In genomic region chr14:23953464-23954278, GRCh38 we compare ENCODE assay signal across 1 cellular context.
TF ChIP-seq lines count a peak whose summit lies in the region.

Gene DHRS4, plus strand, starts transcription at chr14:23953770. Its CDS starts 19 bp downstream, at chr14:23953789.

TF ChIP-seq in HEK293, 187 proteins besides CTCF, POLR2A, EP300 and RAD21 (continued from another document):
- peak; percentile 46; the same call in 1 of the 2 replicates for TF ChIP-seq TSHZ1 (tag by site-specific recombination; IDR thresholded peaks at IDR 0.05; ENCODE audit: borderline replicate concordance)
- peak; percentile 71; the same call in 1 of the 2 replicates for TF ChIP-seq ZNF10 (tag by site-specific recombination; IDR thresholded peaks at IDR 0.05)
- peak; percentile 95 for TF ChIP-seq HIC1 (tag by site-specific recombination; IDR thresholded peaks at IDR 0.05)
- TF ChIP-seq ZBTB21 (tag by site-specific recombination; IDR thresholded peaks at IDR 0.05): 0 out of 2 replicates have a peak, but pooled peaks have one; percentile 30
- TF ChIP-seq, protein P1, sequence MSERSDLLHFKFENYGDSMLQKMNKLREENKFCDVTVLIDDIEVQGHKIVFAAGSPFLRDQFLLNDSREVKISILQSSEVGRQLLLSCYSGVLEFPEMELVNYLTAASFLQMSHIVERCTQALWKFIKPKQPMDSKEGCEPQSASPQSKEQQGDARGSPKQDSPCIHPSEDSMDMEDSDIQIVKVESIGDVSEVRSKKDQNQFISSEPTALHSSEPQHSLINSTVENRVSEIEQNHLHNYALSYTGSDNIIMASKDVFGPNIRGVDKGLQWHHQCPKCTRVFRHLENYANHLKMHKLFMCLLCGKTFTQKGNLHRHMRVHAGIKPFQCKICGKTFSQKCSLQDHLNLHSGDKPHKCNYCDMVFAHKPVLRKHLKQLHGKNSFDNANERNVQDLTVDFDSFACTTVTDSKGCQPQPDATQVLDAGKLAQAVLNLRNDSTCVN (tag by site-specific recombination; optimal IDR thresholded peaks at IDR 0.05): peak; percentile 31
- peak; percentile 97 for TF ChIP-seq ZNF2 (tag by site-specific recombination; IDR thresholded peaks at IDR 0.05)
- peak; percentile 75; the same call in 1 of the 2 replicates for TF ChIP-seq ZNF501 (tag by site-specific recombination; IDR thresholded peaks at IDR 0.05)
- TF ChIP-seq KLF17 (tag by site-specific recombination; IDR thresholded peaks at IDR 0.05): 0 out of 2 replicates have a peak, but pooled peaks have one; percentile 40
- TF ChIP-seq ZNF24 (tag by site-specific recombination; IDR thresholded peaks at IDR 0.05): peak; percentile 85; the same call in 1 of the 2 replicates
- TF ChIP-seq GLI2 (tag by site-specific recombination; IDR thresholded peaks at IDR 0.05; ENCODE audit: borderline replicate concordance, low read depth): no peak
- TF ChIP-seq ZBTB20 (tag by site-specific recombination; IDR thresholded peaks at IDR 0.05): peak; percentile 87
- 0 out of 2 replicates have a peak, but pooled peaks have one; percentile 20 for TF ChIP-seq ZNF837 (tag by site-specific recombination; IDR thresholded peaks at IDR 0.05)
- no peak for TF ChIP-seq ZNF621 (tag by site-specific recombination; IDR thresholded peaks at IDR 0.05)
- TF ChIP-seq AEBP2 (tag by site-specific recombination; IDR thresholded peaks at IDR 0.05; ENCODE audit: borderline replicate concordance): no peak
- TF ChIP-seq, protein P2, sequence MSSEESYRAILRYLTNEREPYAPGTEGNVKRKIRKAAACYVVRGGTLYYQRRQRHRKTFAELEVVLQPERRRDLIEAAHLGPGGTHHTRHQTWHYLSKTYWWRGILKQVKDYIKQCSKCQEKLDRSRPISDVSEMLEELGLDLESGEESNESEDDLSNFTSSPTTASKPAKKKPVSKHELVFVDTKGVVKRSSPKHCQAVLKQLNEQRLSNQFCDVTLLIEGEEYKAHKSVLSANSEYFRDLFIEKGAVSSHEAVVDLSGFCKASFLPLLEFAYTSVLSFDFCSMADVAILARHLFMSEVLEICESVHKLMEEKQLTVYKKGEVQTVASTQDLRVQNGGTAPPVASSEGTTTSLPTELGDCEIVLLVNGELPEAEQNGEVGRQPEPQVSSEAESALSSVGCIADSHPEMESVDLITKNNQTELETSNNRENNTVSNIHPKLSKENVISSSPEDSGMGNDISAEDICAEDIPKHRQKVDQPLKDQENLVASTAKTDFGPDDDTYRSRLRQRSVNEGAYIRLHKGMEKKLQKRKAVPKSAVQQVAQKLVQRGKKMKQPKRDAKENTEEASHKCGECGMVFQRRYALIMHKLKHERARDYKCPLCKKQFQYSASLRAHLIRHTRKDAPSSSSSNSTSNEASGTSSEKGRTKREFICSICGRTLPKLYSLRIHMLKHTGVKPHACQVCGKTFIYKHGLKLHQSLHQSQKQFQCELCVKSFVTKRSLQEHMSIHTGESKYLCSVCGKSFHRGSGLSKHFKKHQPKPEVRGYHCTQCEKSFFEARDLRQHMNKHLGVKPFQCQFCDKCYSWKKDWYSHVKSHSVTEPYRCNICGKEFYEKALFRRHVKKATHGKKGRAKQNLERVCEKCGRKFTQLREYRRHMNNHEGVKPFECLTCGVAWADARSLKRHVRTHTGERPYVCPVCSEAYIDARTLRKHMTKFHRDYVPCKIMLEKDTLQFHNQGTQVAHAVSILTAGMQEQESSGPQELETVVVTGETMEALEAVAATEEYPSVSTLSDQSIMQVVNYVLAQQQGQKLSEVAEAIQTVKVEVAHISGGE (tag by site-specific recombination; conservative IDR thresholded peaks at IDR 0.05; ENCODE audit: low read depth): peak; percentile 54; the same call in 1 of the 2 replicates
- no peak for TF ChIP-seq ZNF704 (tag by site-specific recombination; IDR thresholded peaks at IDR 0.05)
- TF ChIP-seq ZNF274 (IDR thresholded peaks at IDR 0.05; ENCODE audit: low read length): no peak
- no peak for TF ChIP-seq ZNF274 (tag by site-specific recombination; IDR thresholded peaks at IDR 0.05; ENCODE audit: borderline replicate concordance)
- TF ChIP-seq HOXD13 (CRISPR knock-in tag; IDR thresholded peaks at IDR 0.05; ENCODE audit: borderline replicate concordance): no peak
- TF ChIP-seq GLI4 (tag by site-specific recombination; IDR thresholded peaks at IDR 0.05): peak; percentile 86; the same call in 1 of the 2 replicates
- TF ChIP-seq SP2 (tag by site-specific recombination; IDR thresholded peaks at IDR 0.05): peak; percentile 94
- 0 out of 2 replicates have a peak, but pooled peaks have one; percentile 52 for TF ChIP-seq ZEB2 (tag by site-specific recombination; IDR thresholded peaks at IDR 0.05)
- TF ChIP-seq ZNF202 (tag by site-specific recombination; IDR thresholded peaks at IDR 0.05; ENCODE audit: borderline replicate concordance): no peak
- no peak for TF ChIP-seq ZNF416 (tag by site-specific recombination; IDR thresholded peaks at IDR 0.05)
- no peak; the same call in 1 of the 2 replicates for TF ChIP-seq ZNF324 (tag by site-specific recombination; IDR thresholded peaks at IDR 0.05)
- TF ChIP-seq, protein P3, sequence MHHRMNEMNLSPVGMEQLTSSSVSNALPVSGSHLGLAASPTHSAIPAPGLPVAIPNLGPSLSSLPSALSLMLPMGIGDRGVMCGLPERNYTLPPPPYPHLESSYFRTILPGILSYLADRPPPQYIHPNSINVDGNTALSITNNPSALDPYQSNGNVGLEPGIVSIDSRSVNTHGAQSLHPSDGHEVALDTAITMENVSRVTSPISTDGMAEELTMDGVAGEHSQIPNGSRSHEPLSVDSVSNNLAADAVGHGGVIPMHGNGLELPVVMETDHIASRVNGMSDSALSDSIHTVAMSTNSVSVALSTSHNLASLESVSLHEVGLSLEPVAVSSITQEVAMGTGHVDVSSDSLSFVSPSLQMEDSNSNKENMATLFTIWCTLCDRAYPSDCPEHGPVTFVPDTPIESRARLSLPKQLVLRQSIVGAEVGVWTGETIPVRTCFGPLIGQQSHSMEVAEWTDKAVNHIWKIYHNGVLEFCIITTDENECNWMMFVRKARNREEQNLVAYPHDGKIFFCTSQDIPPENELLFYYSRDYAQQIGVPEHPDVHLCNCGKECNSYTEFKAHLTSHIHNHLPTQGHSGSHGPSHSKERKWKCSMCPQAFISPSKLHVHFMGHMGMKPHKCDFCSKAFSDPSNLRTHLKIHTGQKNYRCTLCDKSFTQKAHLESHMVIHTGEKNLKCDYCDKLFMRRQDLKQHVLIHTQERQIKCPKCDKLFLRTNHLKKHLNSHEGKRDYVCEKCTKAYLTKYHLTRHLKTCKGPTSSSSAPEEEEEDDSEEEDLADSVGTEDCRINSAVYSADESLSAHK (tag by site-specific recombination; IDR thresholded peaks at IDR 0.05): peak; percentile 55; the same call in 1 of the 2 replicates
- TF ChIP-seq MYNN (tag by site-specific recombination; IDR thresholded peaks at IDR 0.05; ENCODE audit: borderline replicate concordance): 0 out of 2 replicates have a peak, but pooled peaks have one; percentile 34
- peak; percentile 76 for TF ChIP-seq ZIC2 (tag by site-specific recombination; IDR thresholded peaks at IDR 0.05)
- peak; percentile 73 for TF ChIP-seq KLF8 (tag by site-specific recombination; IDR thresholded peaks at IDR 0.05)
- TF ChIP-seq EGR2 (tag by site-specific recombination; IDR thresholded peaks at IDR 0.05; ENCODE audit: low read depth): no peak
- TF ChIP-seq ZNF558 (tag by site-specific recombination; IDR thresholded peaks at IDR 0.05): peak; percentile 50; the same call in 1 of the 2 replicates
- TF ChIP-seq ZNF404 (tag by site-specific recombination; IDR thresholded peaks at IDR 0.05): no peak
- TF ChIP-seq ZNF600 (tag by site-specific recombination; IDR thresholded peaks at IDR 0.05): peak; percentile 87
- TF ChIP-seq ZNF121 (tag by site-specific recombination; IDR thresholded peaks at IDR 0.05): 0 out of 2 replicates have a peak, but pooled peaks have one; percentile 42
- TF ChIP-seq ZNF548 (tag by site-specific recombination; IDR thresholded peaks at IDR 0.05): peak; percentile 25; the same call in 1 of the 2 replicates
- peak; percentile 97 for TF ChIP-seq ZNF335 (tag by site-specific recombination; conservative IDR thresholded peaks at IDR 0.05)
- TF ChIP-seq ZNF223 (tag by site-specific recombination; IDR thresholded peaks at IDR 0.05): peak; percentile 92
- 0 out of 2 replicates have a peak, but pooled peaks have one; percentile 10 for TF ChIP-seq ZNF843 (tag by site-specific recombination; IDR thresholded peaks at IDR 0.05)
- TF ChIP-seq ZNF561 (tag by site-specific recombination; IDR thresholded peaks at IDR 0.05; ENCODE audit: borderline replicate concordance): peak; percentile 71; the same call in 1 of the 2 replicates
- TF ChIP-seq, protein P4, sequence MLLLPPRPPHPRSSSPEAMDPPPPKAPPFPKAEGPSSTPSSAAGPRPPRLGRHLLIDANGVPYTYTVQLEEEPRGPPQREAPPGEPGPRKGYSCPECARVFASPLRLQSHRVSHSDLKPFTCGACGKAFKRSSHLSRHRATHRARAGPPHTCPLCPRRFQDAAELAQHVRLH (tag by site-specific recombination; IDR thresholded peaks at IDR 0.05): no peak
- TF ChIP-seq ZNF391 (tag by site-specific recombination; IDR thresholded peaks at IDR 0.05; ENCODE audit: borderline replicate concordance, low read depth): peak; percentile 78
- no peak for TF ChIP-seq MEIS1 (CRISPR knock-in tag; IDR thresholded peaks at IDR 0.05; ENCODE audit: borderline replicate concordance)
